1 cellular context compared by ENCODE assay signal in the genomic region with DNA sequence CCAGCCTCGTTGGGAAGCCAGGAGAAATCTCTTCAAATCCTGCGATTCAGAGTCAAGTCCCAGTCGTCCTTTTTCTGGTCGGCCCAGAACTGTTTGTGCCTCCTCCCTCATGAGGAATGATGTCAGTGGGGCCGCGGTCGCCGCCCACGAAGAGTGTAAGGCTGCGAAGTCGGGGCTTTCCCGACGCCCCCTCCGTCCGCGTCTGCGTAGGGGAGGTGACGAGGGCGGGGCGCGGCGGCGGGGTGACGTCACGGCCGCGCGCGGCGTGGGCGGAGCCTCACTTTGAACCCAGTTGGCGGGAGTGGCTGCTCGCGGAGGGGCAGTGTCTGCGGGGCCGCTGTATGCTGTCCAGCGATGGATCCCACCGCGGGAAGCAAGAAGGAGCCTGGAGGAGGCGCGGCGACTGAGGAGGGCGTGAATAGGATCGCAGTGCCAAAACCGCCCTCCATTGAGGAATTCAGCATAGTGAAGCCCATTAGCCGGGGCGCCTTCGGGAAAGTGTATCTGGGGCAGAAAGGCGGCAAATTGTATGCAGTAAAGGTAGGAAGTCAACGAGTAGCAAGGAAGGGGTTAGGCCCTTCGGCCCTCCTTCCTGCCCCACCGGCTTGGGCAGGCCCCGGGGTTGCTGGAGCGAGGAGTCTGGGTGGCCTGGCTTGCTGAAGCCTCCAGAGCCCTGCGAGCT.
TF ChIP-seq lines count a peak whose summit lies in the region.

Gene MASTL (plus strand): TSS at position 280 of the 682 bp plus-strand sequence. CDS start 75 bp downstream, at position 355.

TF ChIP-seq in HEK293, 187 proteins besides CTCF, POLR2A, EP300 and RAD21 (continued from another document):
- no peak for TF ChIP-seq ZBTB11 (tag by site-specific recombination; conservative IDR thresholded peaks at IDR 0.05; ENCODE audit: low read depth)
- TF ChIP-seq ZNF324 (tag by site-specific recombination; IDR thresholded peaks at IDR 0.05) = peak; percentile 38
- no peak for TF ChIP-seq ZNF670 (tag by site-specific recombination; IDR thresholded peaks at IDR 0.05; ENCODE audit: low read depth)
- TF ChIP-seq ZNF2 (tag by site-specific recombination; IDR thresholded peaks at IDR 0.05) = 0 out of 2 replicates have a peak, but pooled peaks have one; percentile 23
- TF ChIP-seq ZNF473 (tag by site-specific recombination; IDR thresholded peaks at IDR 0.05) = no peak
- peak; percentile 38 for TF ChIP-seq ZNF24 (tag by site-specific recombination; IDR thresholded peaks at IDR 0.05)
- TF ChIP-seq ZBTB1 (tag by site-specific recombination; IDR thresholded peaks at IDR 0.05) = peak; percentile 58; the same call in 1 of the 2 replicates
- TF ChIP-seq ZNF660 (tag by site-specific recombination; IDR thresholded peaks at IDR 0.05) = peak; percentile 43
- TF ChIP-seq ZBTB26 (tag by site-specific recombination; optimal IDR thresholded peaks at IDR 0.05) = peak; percentile 86
- 0 out of 2 replicates have a peak, but pooled peaks have one; percentile 35 for TF ChIP-seq HOXC10 (CRISPR knock-in tag; IDR thresholded peaks at IDR 0.05)
- TF ChIP-seq ZNF221 (tag by site-specific recombination; IDR thresholded peaks at IDR 0.05; ENCODE audit: borderline replicate concordance) = no peak
- peak; percentile 99 for TF ChIP-seq ZFHX2 (tag by site-specific recombination; conservative IDR thresholded peaks at IDR 0.05)
- TF ChIP-seq KLF8 (tag by site-specific recombination; IDR thresholded peaks at IDR 0.05) = peak; percentile 93; the same call in 1 of the 2 replicates
- peak; percentile 93 for TF ChIP-seq ZNF121 (tag by site-specific recombination; IDR thresholded peaks at IDR 0.05)
- TF ChIP-seq KLF9 (tag by site-specific recombination; IDR thresholded peaks at IDR 0.05; ENCODE audit: low read depth) = peak; percentile 91
- no peak for TF ChIP-seq PRDM4 (tag by site-specific recombination; IDR thresholded peaks at IDR 0.05)
- TF ChIP-seq ZNF26 (tag by site-specific recombination; IDR thresholded peaks at IDR 0.05) = no peak
- no peak for TF ChIP-seq ZNF174 (tag by site-specific recombination; IDR thresholded peaks at IDR 0.05)
- TF ChIP-seq RBAK (tag by site-specific recombination; IDR thresholded peaks at IDR 0.05) = no peak
- TF ChIP-seq, protein P1, sequence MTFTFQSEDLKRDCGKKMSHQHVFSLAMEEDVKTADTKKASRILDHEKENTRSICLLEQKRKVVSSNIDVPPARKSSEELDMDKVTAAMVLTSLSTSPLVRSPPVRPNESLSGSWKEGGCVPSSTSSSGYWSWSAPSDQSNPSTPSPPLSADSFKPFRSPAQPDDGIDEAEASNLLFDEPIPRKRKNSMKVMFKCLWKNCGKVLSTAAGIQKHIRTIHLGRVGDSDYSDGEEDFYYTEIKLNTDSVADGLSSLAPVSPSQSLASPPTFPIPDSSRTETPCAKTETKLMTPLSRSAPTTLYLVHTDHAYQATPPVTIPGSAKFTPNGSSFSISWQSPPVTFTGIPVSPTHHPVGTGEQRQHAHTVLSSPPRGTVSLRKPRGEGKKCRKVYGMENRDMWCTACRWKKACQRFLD (tag by site-specific recombination; IDR thresholded peaks at IDR 0.05) = no peak
- TF ChIP-seq ZNF561 (tag by site-specific recombination; IDR thresholded peaks at IDR 0.05; ENCODE audit: borderline replicate concordance) = peak; percentile 26
- no peak for TF ChIP-seq ZNF280C (tag by site-specific recombination; IDR thresholded peaks at IDR 0.05)
